In genomic region chr4:73904491-73904890, GRCh38 we compare ENCODE assay signal across 35 cellular contexts. TPM values are rescaled to one million over a fixed set of nuclear protein-coding genes. Genes with fewer than 3 reads are reported as not detected.
DNase-seq lines count a peak whose midpoint lies in the region; ATAC-seq, FAIRE-seq and TF ChIP-seq lines count a peak whose summit lies in the region.
"Had no signal": no experiment of that assay in that cellular context is flagged by ENCODE, and none has a peak within 500 bp of the region (broad histone marks: within the 10 kb centered on the region; RNA-seq: fewer than 3 reads in every experiment).

No MANE protein-coding gene starts in this region.

- ATAC-seq in Right ventricle myocardium superior (ENCODE audit: poor library complexity) (peak; percentile 81), K562 (no peak; the same call in 2 of the 3 replicates), gastroesophageal sphincter (peak; percentile 48), GM21526 (IDR thresholded peaks at IDR 0.05; ENCODE audit: low FRiP score, unreplicated experiment) (no peak), GM19035 (IDR thresholded peaks at IDR 0.05; ENCODE audit: unreplicated experiment) (no peak), GM18909 (IDR thresholded peaks at IDR 0.05; ENCODE audit: poor library complexity, unreplicated experiment) (no peak)
- ATAC-seq: activated CD8-positive, alpha-beta T cell treated with anti-CD3 and anti-CD28 coated beads for 36 hours; GM12878; HCT116; upper lobe of right lung had no signal

- 4% methylated on average over 4 of the region's 4 CpGs for WGBS in K562 (ENCODE audit: insufficient coverage, low coverage, missing lambda C conversion rate)
- WGBS in gastroesophageal sphincter (ENCODE audit: low coverage in 1 of 2), 2 donors = 58 to 80% methylated on average over 3 to 4 of the region's 4 CpGs

- H3K9me3 ChIP-seq in K562 (replicated peaks; ENCODE audit: control insufficient read depth, insufficient read depth, low read depth, low read length) = no peaks in the 10 kb centered on the region
- H3K9me3 ChIP-seq in gastroesophageal sphincter = no peaks in the 10 kb centered on the region
- H3K9me3 ChIP-seq: BLaER1 treated with 17β-estradiol and CSF1 and Interleukin-3, amounts not matched to agents 10 nM and 100 nM; colonic mucosa; psoas muscle; upper lobe of right lung had no signal

- H3K4me3 Mint-ChIP-seq in T-helper 2 cell treated with Interferon-gamma antibody and Interleukin-4, amounts not matched to agents 5 μg/mL and 100 μg/mL, for 36 hours = no peak overlapping the region
- H3K4me3 Mint-ChIP-seq: activated CD8-positive, alpha-beta T cell treated with anti-CD3 and anti-CD28 coated beads for 36 hours; brain had no signal

- BruUV-seq in K562 (replicated peaks; lab: Mats Ljungman, UMichigan) = no TSS peak

- H3K36me3 ChIP-seq in K562 (ENCODE audit: control insufficient read depth, insufficient read depth, low read length) (no peaks in the 10 kb centered on the region), gastroesophageal sphincter (no peaks in the 10 kb centered on the region)
- H3K36me3 ChIP-seq: BLaER1 treated with 17β-estradiol and CSF1 and Interleukin-3, amounts not matched to agents 10 nM and 100 nM; colonic mucosa; upper lobe of right lung had no signal

- in situ Hi-C loops in K562 (cut with MboI) = no loop called here

- H3K27ac ChIP-seq in K562 (ENCODE audit: extremely low read depth, low read depth, low read length) = no peak overlapping the region
- no peak overlapping the region for H3K27ac ChIP-seq in gastroesophageal sphincter
- H3K27ac ChIP-seq: BLaER1 treated with 17β-estradiol and CSF1 and Interleukin-3, amounts not matched to agents 10 nM and 100 nM; colonic mucosa; PC-9; psoas muscle; upper lobe of right lung had no signal

- H3K79me2 ChIP-seq in K562 (ENCODE audit: control insufficient read depth, insufficient read depth, low read length) = no peaks in the 10 kb centered on the region

- TF ChIP-seq EP300 in K562 (IDR thresholded peaks at IDR 0.05; ENCODE audit: low read length) (peak; percentile 79), gastroesophageal sphincter (IDR thresholded peaks at IDR 0.05) (no peak)

- no peak for DNase-seq in Right ventricle myocardium superior
- DNase-seq in cardiac septum (ENCODE audit: low spot score) = no peak
- DNase-seq in K562 (ENCODE audit: extremely low read depth in 1 of 4, low spot score in 3 of 4) = peak; percentile 13 to 32 (median 15)
- DNase-seq in T-helper 2 cell treated with Interferon-gamma antibody and Interleukin-4, amounts not matched to agents 5 μg/mL and 100 μg/mL, for 36 hours (ENCODE audit: low spot score) = no peak
- DNase-seq: activated CD4-positive, CD25-positive, alpha-beta regulatory T cell treated with anti-CD3 and anti-CD28 coated beads, Interleukin-2, amount 50 U/mL, for 72 hours; activated CD8-positive, alpha-beta T cell treated with anti-CD3 and anti-CD28 coated beads for 36 hours; activated effector memory CD4-positive, alpha-beta T cell treated with Interleukin-2 at 50 U/mL for 16 hours; colonic mucosa; COR-L47; DND-41; effector memory CD4-positive, alpha-beta T cell; head of caudate nucleus; Kasumi-1; kidney glomerular epithelial cell; NCI-H1417 treated with DMSO at 0.1 percent for 48 hours; NCI-H2107; NCI-H510A treated with DMSO at 0.1 percent for 48 hours; PC-9; psoas muscle; SIG-M5; stimulated activated CD4-positive, alpha-beta T cell treated with anti-CD3 and anti-CD28 coated beads, Interleukin-2, amount 100 ng/mL, for 24 hours; T-helper 1 cell; upper lobe of right lung had no signal

- no peaks in the 10 kb centered on the region for H3K27me3 Mint-ChIP-seq in T-helper 2 cell treated with Interferon-gamma antibody and Interleukin-4, amounts not matched to agents 5 μg/mL and 100 μg/mL, for 36 hours (ENCODE audit: low read depth)
- H3K27me3 Mint-ChIP-seq: activated CD8-positive, alpha-beta T cell treated with anti-CD3 and anti-CD28 coated beads for 36 hours had no signal

- FAIRE-seq in K562 (lab: Jason Lieb, UNC) = peak; percentile 54
- FAIRE-seq: GM12878, TTC549 had no signal

- TF ChIP-seq RAD21 in K562 (CRISPR knock-in tag; conservative IDR thresholded peaks at IDR 0.05 in 1 of 2, IDR thresholded peaks at IDR 0.05 in 1 of 2) = no peak

- no peak overlapping the region for H3K27ac Mint-ChIP-seq in T-helper 2 cell treated with Interferon-gamma antibody and Interleukin-4, amounts not matched to agents 5 μg/mL and 100 μg/mL, for 36 hours
- H3K27ac Mint-ChIP-seq: activated CD8-positive, alpha-beta T cell treated with anti-CD3 and anti-CD28 coated beads for 36 hours; brain had no signal

- no peaks in the 10 kb centered on the region for H4K20me1 ChIP-seq in K562 (replicated peaks; ENCODE audit: control insufficient read depth, insufficient read depth, low read length)
- H4K20me1 ChIP-seq: BLaER1 treated with 17β-estradiol and CSF1 and Interleukin-3, amounts not matched to agents 10 nM and 100 nM had no signal

- TF ChIP-seq CTCF in K562 (IDR thresholded peaks at IDR 0.05 in 2 of 3, conservative IDR thresholded peaks at IDR 0.05 in 1 of 3; ENCODE audit: insufficient read depth in 2 of 3, low read depth in 1 of 3, low read length in 3 of 3) = no peak
- TF ChIP-seq CTCF in gastroesophageal sphincter (IDR thresholded peaks at IDR 0.05) = no peak

- CTCF ChIA-PET in K562 (lab: Yijun Ruan, JAX; ENCODE audit: low intra/inter-chr PET ratio) = no interaction called here

- TF ChIP-seq POLR2A in K562 (conservative IDR thresholded peaks at IDR 0.05) = no peak
- no peak for TF ChIP-seq POLR2A in gastroesophageal sphincter (IDR thresholded peaks at IDR 0.05)

- POLR2A ChIA-PET in K562 (lab: Yijun Ruan, JAX) = interaction anchor here (0.5 kb wide), 1 partner anchor 59 kb away, joined by 5 read pairs; no protein-coding TSS in a partner anchor

- H3K9me3 Mint-ChIP-seq in T-helper 2 cell treated with Interferon-gamma antibody and Interleukin-4, amounts not matched to agents 5 μg/mL and 100 μg/mL, for 36 hours = no peaks in the 10 kb centered on the region

- no peak overlapping the region for H2AFZ ChIP-seq in K562 (ENCODE audit: low read depth, low read length)
- H2AFZ ChIP-seq: PC-9 had no signal

- H3K36me3 Mint-ChIP-seq in T-helper 2 cell treated with Interferon-gamma antibody and Interleukin-4, amounts not matched to agents 5 μg/mL and 100 μg/mL, for 36 hours (ENCODE audit: low read depth) = no peaks in the 10 kb centered on the region
- H3K36me3 Mint-ChIP-seq: brain had no signal

- no peak overlapping the region for H3K4me2 ChIP-seq in K562 (ENCODE audit: insufficient read depth, low read length)
- H3K4me2 ChIP-seq: PC-9, smooth muscle cell had no signal

- H3K27me3 ChIP-seq in K562 (ENCODE audit: control insufficient read depth in 2 of 2, insufficient read depth in 2 of 2, low read length in 2 of 2) = no peaks in the 10 kb centered on the region
- no peaks in the 10 kb centered on the region for H3K27me3 ChIP-seq in gastroesophageal sphincter
- H3K27me3 ChIP-seq: BLaER1 treated with 17β-estradiol and CSF1 and Interleukin-3, amounts not matched to agents 10 nM and 100 nM; colonic mucosa; upper lobe of right lung had no signal

- H3K9me1 ChIP-seq in K562 (ENCODE audit: control insufficient read depth, insufficient read depth, low read length) = no peaks in the 10 kb centered on the region

- peaks cover 0 to 7% of the 10 kb centered on the region in 2 experiments for H3K4me1 ChIP-seq in K562 (replicated peaks in 1 of 2; ENCODE audit: control insufficient read depth in 2 of 2, insufficient read depth in 2 of 2, low read length in 2 of 2)
- H3K4me1 ChIP-seq in gastroesophageal sphincter = no peaks in the 10 kb centered on the region
- H3K4me1 ChIP-seq: colonic mucosa, psoas muscle, upper lobe of right lung had no signal

- no peaks in the 10 kb centered on the region for H3K4me1 Mint-ChIP-seq in T-helper 2 cell treated with Interferon-gamma antibody and Interleukin-4, amounts not matched to agents 5 μg/mL and 100 μg/mL, for 36 hours (ENCODE audit: low read depth)
- H3K4me1 Mint-ChIP-seq: brain had no signal

- intact Hi-C loops in Right ventricle myocardium superior (cut with DNase I) = no loop called here
- intact Hi-C loops in cardiac septum (cut with DNase I) = no loop called here
- intact Hi-C loops in K562 (cut with micrococcal nuclease) = no loop called here

- H3K9ac ChIP-seq in K562 (ENCODE audit: insufficient read depth in 1 of 2, low read depth in 2 of 2, low read length in 2 of 2) = no peak overlapping the region
- H3K9ac ChIP-seq: BLaER1 treated with 17β-estradiol and CSF1 and Interleukin-3, amounts not matched to agents 10 nM and 100 nM had no signal

- H3K4me3 ChIP-seq in K562 (no peak overlapping the region), gastroesophageal sphincter (no peak overlapping the region)
- H3K4me3 ChIP-seq: BLaER1 treated with 17β-estradiol and CSF1 and Interleukin-3, amounts not matched to agents 10 nM and 100 nM; colonic mucosa; GM12878; PC-9; psoas muscle; smooth muscle cell; upper lobe of right lung had no signal

RNA-seq across cellular contexts. Expression of gene CXCL1, which starts 35.3 kb away (rescaled TPM):
- total RNA-seq in Right ventricle myocardium superior (0.81 TPM), cardiac septum (0.86 TPM), K562 (2014; rRNA removed) (2.2 TPM in 1 of 2 replicates, not detected in the other), K562 (2014; rRNA removed; fragmentation: Illumina TruSeq; extraction: Trizol) (0.22 and 0.29 TPM in 2 replicates), K562 (2015; rRNA removed; fragmentation: Illumina TruSeq; extraction: Trizol) (not detected in 2 replicates), K562 (2021) (0.22 TPM in 1 of 2 replicates, not detected in the other), gastroesophageal sphincter (10 to 100 TPM in 1 of 4 donors, 1 to 10 TPM in 2, not detected in 1; 1.6 to 10.5 (median 3.1) TPM)
- 0.28 TPM in 1 of 2 replicates, not detected in the other for total RNA-seq in K562 (2011; cell fraction: chromatin; rRNA removed; ENCODE audit: low replicate concordance)
- 0.33 and 0.53 TPM in 2 replicates for total RNA-seq in K562 (2011; cell fraction: nucleolus; rRNA removed)
- total RNA-seq in K562 (2011; cell fraction: nucleoplasm; rRNA removed) = 0.37 and 1.4 TPM in 2 replicates
- polyA plus RNA-seq in K562 (2011; rRNA removed) (0.20 and 0.71 TPM in 2 replicates), K562 (2014; fragmentation: Illumina TruSeq; extraction: Trizol) (0.25 and 0.34 TPM in 2 replicates), K562 (2014; fragmentation: Nextera tagmentation; extraction: Ambion mirVana) (under 1 TPM in 1 of 2 experiments, not detected in 1; 0.07 TPM), K562 (2014; rRNA removed) (0.17 TPM in 1 of 2 replicates, not detected in the other)
- polyA plus RNA-seq in K562 (2011; cell fraction: cytosol; rRNA removed) = 0.63 TPM in 1 of 2 replicates, not detected in the other
- 0.25 and 1.6 TPM in 2 replicates for polyA plus RNA-seq in K562 (2011; cell fraction: nucleus; rRNA removed)
- 0.21 and 0.42 TPM in 2 replicates for polyA plus RNA-seq in K562 (2012)
- polyA minus RNA-seq in K562 (2011; rRNA and poly(A)+ RNA removed) = 0.39 TPM in 1 of 2 replicates, not detected in the other
- not detected in 2 replicates for polyA minus RNA-seq in K562 (2011; cell fraction: cytosol; rRNA and poly(A)+ RNA removed)
- 0.33 TPM in 1 of 2 replicates, not detected in the other for polyA minus RNA-seq in K562 (2011; cell fraction: nucleus; rRNA and poly(A)+ RNA removed)
- total RNA-seq: A172; activated CD8-positive, alpha-beta T cell treated with anti-CD3 and anti-CD28 coated beads for 36 hours; GM12878 had no signal
- polyA plus RNA-seq: GM12878 had no signal

RNA-seq across cellular contexts. Expression of gene PF4V1, which starts 51.4 kb away (rescaled TPM):
- not detected for total RNA-seq in Right ventricle myocardium superior
- total RNA-seq in cardiac septum = not detected
- not detected in 2 replicates for total RNA-seq in K562 (2011; cell fraction: chromatin; rRNA removed; ENCODE audit: low replicate concordance)
- total RNA-seq in K562 (2011; cell fraction: nucleolus; rRNA removed) = not detected in 2 replicates
- not detected in 2 replicates for total RNA-seq in K562 (2011; cell fraction: nucleoplasm; rRNA removed)
- total RNA-seq in K562 (2014; rRNA removed) = not detected in 2 replicates
- total RNA-seq in K562 (2014; rRNA removed; fragmentation: Illumina TruSeq; extraction: Trizol) = not detected in 2 replicates
- total RNA-seq in K562 (2015; rRNA removed; fragmentation: Illumina TruSeq; extraction: Trizol) = not detected in 2 replicates
- not detected in 2 replicates for total RNA-seq in K562 (2021)
- polyA plus RNA-seq in K562 (2011; rRNA removed) = not detected in 2 replicates
- polyA plus RNA-seq in K562 (2011; cell fraction: cytosol; rRNA removed) = not detected in 2 replicates
- not detected in 2 replicates for polyA plus RNA-seq in K562 (2011; cell fraction: nucleus; rRNA removed)
- not detected in 2 replicates for polyA plus RNA-seq in K562 (2012)
- not detected in 2 replicates for polyA plus RNA-seq in K562 (2014; fragmentation: Illumina TruSeq; extraction: Trizol)
- not detected for polyA plus RNA-seq in K562 (2014; fragmentation: Nextera tagmentation; extraction: Ambion mirVana)
- not detected in 2 replicates for polyA plus RNA-seq in K562 (2014; rRNA removed)
- polyA minus RNA-seq in K562 (2011; rRNA and poly(A)+ RNA removed) = not detected in 2 replicates
- polyA minus RNA-seq in K562 (2011; cell fraction: cytosol; rRNA and poly(A)+ RNA removed) = not detected in 2 replicates
- not detected in 2 replicates for polyA minus RNA-seq in K562 (2011; cell fraction: nucleus; rRNA and poly(A)+ RNA removed)
- not detected for total RNA-seq in gastroesophageal sphincter
- total RNA-seq: A172; activated CD8-positive, alpha-beta T cell treated with anti-CD3 and anti-CD28 coated beads for 36 hours; colonic mucosa; GM12878; PC-9; psoas muscle; smooth muscle cell; upper lobe of right lung had no signal
- polyA plus RNA-seq: esophagus, GM12878 had no signal

Comparison
In these comparisons a context has a peak if more than half of its experiments do, and no peak if none do; other contexts are left out.
1. ATAC-seq: peak in Right ventricle myocardium superior (single experiment) and gastroesophageal sphincter (single experiment); none in K562 (single experiment), GM21526 (single experiment), GM19035 (single experiment) and GM18909 (single experiment).
2. DNase-seq: peak in K562 (4 of 4); none in Right ventricle myocardium superior (single experiment), cardiac septum (single experiment) and T-helper 2 cell treated with Interferon-gamma antibody and Interleukin-4, amounts not matched to agents 5 μg/mL and 100 μg/mL, for 36 hours (single experiment).